In the genomic region with DNA sequence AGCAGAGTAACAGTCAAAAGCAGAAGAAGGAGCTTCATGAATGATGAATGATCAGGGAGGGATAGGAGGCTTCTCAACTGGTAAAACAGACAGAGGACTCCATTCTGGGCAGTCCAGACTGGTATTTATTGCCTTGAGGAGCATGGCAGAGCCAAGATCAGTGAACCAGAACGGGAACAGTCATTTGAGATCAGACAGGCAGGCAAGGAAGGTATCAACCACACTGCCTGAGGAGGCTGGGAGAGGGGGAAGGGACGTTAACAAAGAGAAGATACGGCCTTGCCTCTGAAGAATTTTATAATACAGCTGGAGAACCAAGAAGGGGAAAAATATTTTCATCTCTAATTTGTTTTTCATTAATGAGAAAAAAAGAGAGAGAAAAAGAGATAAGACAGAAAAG, we compare ENCODE assay signal across 21 cellular contexts. TPM values are rescaled to one million over a fixed set of nuclear protein-coding genes. Genes with fewer than 3 reads are reported as not detected.
A peak's percentile ranks its signal among the peaks of the same experiment; 100 is the strongest.
DNase-seq lines count a peak whose midpoint lies in the region; ATAC-seq and FAIRE-seq lines count a peak whose summit lies in the region.
"Had no signal": no experiment of that assay in that cellular context is flagged by ENCODE, and none has a peak within 500 bp of the region (broad histone marks: within the 10 kb centered on the region; RNA-seq: fewer than 3 reads in every experiment).

TSS of gene DEFB121 (minus strand) at position 101 of the 400 bp plus-strand sequence. CDS start at position 38, 63 bp downstream.

- DNase-seq in Caki2 (ENCODE audit: low read depth) (peak; percentile 18), RCC 7860 (ENCODE audit: low spot score) (peak; percentile 32), left kidney (ENCODE audit: low read depth, low spot score) (peak; percentile 1), AG08396 (ENCODE audit: low spot score) (no peak)
- DNase-seq in stimulated activated naive CD8-positive, alpha-beta T cell treated with anti-CD3 and anti-CD28 coated beads, Interleukin-15, Interleukin-2, amounts not matched to agents 100 U/mL and 50 U/mL, for 24 hours: no peak
- DNase-seq: BE2C; C1 segment of cervical spinal cord; Calu3; CD4-positive, alpha-beta memory T cell; CD4-positive, CD25-positive, alpha-beta regulatory T cell; CD8-positive, alpha-beta memory T cell; COR-L47; DMS79 treated with DMSO at 0.1 percent for 48 hours; GF-D8 had no signal

- ATAC-seq in stimulated activated naive CD8-positive, alpha-beta T cell treated with anti-CD3 and anti-CD28 coated beads, Interleukin-15, Interleukin-2, amounts not matched to agents 100 U/mL and 50 U/mL, for 24 hours: no peak
- ATAC-seq in GM21526 (IDR thresholded peaks at IDR 0.05; ENCODE audit: low FRiP score, unreplicated experiment): no peak
- ATAC-seq: A549 had no signal

- no peak for FAIRE-seq in RCC 7860 (lab: Jason Lieb, UNC)
- FAIRE-seq: A549, D721Med, G401.6, GM12891, GM19239 had no signal

- in situ Hi-C loops in Caki2 (cut with HindIII; ENCODE audit: low pct_unique_long_range_greater_than_20kb, low sequenced_read_pairs): no loop called here

RNA-seq across cellular contexts. Expression of gene DEFB121, which starts in this region (rescaled TPM):
- total RNA-seq in Caki2 (2014; rRNA removed; shearing (Covaris generic); ENCODE audit: low replicate concordance): not detected in 2 replicates
- total RNA-seq: A172; Calu3; CD4-positive, alpha-beta memory T cell; CD4-positive, CD25-positive, alpha-beta regulatory T cell; CD8-positive, alpha-beta memory T cell had no signal

Comparison
In these comparisons a context has a peak if more than half of its experiments do, and no peak if none do; other contexts are left out.
1. Peak in DNase-seq in Caki2; RNA of the gene not detected or under 1 TPM.
2. DNase-seq: peak in RCC 7860 (single experiment) and left kidney (single experiment); none in stimulated activated naive CD8-positive, alpha-beta T cell treated with anti-CD3 and anti-CD28 coated beads, Interleukin-15, Interleukin-2, amounts not matched to agents 100 U/mL and 50 U/mL, for 24 hours (single experiment) and AG08396 (single experiment).